ENCODE assay signal across 1 cellular context in the genomic region with DNA sequence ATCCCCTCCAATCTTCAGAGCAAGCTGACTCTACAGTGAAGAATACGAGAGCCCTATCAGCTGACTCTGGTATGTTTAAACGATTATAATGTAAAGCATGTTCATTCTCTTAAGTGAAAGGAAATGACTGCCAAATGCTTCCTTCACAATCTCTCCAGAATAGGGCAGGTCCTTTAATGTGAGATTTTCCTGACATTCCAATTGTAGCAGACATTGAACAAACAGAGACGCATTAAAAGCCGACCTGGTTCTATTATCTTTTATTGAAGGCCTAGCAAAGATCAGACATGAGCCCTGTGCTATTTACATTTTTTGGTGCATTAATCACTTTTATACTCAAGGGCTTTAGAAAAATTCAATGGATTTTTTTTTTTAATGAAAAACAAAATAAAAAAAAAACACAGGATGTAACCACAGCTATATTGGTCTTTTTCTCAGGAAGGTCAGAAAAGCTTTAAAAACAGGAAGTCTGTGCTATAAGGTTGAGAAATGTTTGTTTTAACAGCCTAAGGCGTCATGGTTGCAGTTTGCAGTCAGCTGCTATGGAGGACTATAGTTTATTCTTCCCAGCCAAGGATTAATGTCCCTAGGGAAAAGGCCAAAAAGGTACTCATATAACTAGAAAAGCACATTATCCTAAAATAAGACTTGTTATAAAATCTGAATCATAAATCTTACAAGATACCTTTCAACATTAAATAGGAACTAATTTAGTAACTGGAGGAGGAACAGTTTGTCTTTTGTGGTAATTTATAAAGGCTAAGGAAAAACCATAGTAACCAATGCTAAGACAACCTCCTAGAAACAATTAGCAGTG.
TF ChIP-seq lines count a peak whose summit lies in the region.

No MANE protein-coding gene starts in this region.

TF ChIP-seq in HCT116, 20 proteins besides CTCF, POLR2A, EP300 and RAD21 (continued from another document):
- TF ChIP-seq, protein P1, sequence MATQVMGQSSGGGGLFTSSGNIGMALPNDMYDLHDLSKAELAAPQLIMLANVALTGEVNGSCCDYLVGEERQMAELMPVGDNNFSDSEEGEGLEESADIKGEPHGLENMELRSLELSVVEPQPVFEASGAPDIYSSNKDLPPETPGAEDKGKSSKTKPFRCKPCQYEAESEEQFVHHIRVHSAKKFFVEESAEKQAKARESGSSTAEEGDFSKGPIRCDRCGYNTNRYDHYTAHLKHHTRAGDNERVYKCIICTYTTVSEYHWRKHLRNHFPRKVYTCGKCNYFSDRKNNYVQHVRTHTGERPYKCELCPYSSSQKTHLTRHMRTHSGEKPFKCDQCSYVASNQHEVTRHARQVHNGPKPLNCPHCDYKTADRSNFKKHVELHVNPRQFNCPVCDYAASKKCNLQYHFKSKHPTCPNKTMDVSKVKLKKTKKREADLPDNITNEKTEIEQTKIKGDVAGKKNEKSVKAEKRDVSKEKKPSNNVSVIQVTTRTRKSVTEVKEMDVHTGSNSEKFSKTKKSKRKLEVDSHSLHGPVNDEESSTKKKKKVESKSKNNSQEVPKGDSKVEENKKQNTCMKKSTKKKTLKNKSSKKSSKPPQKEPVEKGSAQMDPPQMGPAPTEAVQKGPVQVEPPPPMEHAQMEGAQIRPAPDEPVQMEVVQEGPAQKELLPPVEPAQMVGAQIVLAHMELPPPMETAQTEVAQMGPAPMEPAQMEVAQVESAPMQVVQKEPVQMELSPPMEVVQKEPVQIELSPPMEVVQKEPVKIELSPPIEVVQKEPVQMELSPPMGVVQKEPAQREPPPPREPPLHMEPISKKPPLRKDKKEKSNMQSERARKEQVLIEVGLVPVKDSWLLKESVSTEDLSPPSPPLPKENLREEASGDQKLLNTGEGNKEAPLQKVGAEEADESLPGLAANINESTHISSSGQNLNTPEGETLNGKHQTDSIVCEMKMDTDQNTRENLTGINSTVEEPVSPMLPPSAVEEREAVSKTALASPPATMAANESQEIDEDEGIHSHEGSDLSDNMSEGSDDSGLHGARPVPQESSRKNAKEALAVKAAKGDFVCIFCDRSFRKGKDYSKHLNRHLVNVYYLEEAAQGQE (IDR thresholded peaks at IDR 0.05; ENCODE audit: low read depth), result no peak
- TF ChIP-seq EZH2 (IDR thresholded peaks at IDR 0.05), result no peak
- no peak for TF ChIP-seq CBX3 (IDR thresholded peaks at IDR 0.05; ENCODE audit: low read depth)
- TF ChIP-seq JUND (IDR thresholded peaks at IDR 0.05), result no peak
- TF ChIP-seq YY1 (IDR thresholded peaks at IDR 0.05; ENCODE audit: extremely low read depth, insufficient replicate concordance, low read depth, low read length), result no peak
- no peak for TF ChIP-seq CEBPB (IDR thresholded peaks at IDR 0.05; ENCODE audit: low read depth)
